23 cellular contexts compared by ENCODE assay signal in the genomic region with DNA sequence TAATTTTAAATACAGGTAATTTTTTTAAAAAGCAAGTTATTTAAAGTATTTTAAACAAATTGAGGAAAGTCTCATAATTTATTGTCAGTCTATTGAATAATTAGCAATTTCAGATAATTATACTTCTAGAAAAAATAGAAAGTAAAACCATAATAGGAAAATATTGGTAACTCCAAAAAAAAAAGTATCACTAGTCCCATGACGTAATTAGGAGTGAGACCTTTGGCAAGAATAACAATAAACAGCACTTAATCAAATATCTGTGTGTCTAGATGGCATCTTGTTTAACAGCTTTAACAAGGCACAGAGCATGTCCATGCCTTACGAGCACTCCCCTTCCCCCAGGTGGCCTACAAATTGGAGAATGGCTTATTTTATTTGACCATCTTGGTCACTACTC.
A peak's percentile ranks its signal among the peaks of the same experiment; 100 is the strongest.
DNase-seq lines count a peak whose midpoint lies in the region; ATAC-seq, FAIRE-seq and TF ChIP-seq lines count a peak whose summit lies in the region.
"Had no signal": no experiment of that assay in that cellular context is flagged by ENCODE, and none has a peak within 500 bp of the region (broad histone marks: within the 10 kb centered on the region; RNA-seq: fewer than 3 reads in every experiment).

No MANE protein-coding gene starts in this region.

- H2BK5ac ChIP-seq in H1 (ENCODE audit: low read depth, low read length), result peak overlapping the region; percentile 82; the same call in 1 of the 2 replicates

- H2BK15ac ChIP-seq in H1 (ENCODE audit: low read length), result no peak overlapping the region

- H3K18ac ChIP-seq in H1 (ENCODE audit: extremely low read depth, low read length), result no peak overlapping the region; the same call in 1 of the 2 replicates

- H3K27me3 Mint-ChIP-seq in GM23338 (ENCODE audit: insufficient read depth, low read depth, poor library complexity), result no peaks in the 10 kb centered on the region
- no peaks in the 10 kb centered on the region for H3K27me3 Mint-ChIP-seq in CD8-positive, alpha-beta memory T cell
- H3K27me3 Mint-ChIP-seq: CD4-positive, alpha-beta T cell had no signal

- peak overlapping the region; percentile 54 for H3K27ac Mint-ChIP-seq in GM23338
- H3K27ac Mint-ChIP-seq in CD8-positive, alpha-beta memory T cell, result no peak overlapping the region
- H3K27ac Mint-ChIP-seq: CD14-positive monocyte; CD4-positive, alpha-beta T cell; HFFc6 had no signal

- no peak overlapping the region for H3K14ac ChIP-seq in H1 (ENCODE audit: insufficient read length)

- peaks cover 5% of the 10 kb centered on the region; the same call in 1 of the 2 replicates for H3F3A ChIP-seq in GM23338 (replicated peaks; ENCODE audit: low read depth)

- no peak overlapping the region for H2AFZ ChIP-seq in GM23338
- peak overlapping the region; percentile 76; the same call in 1 of the 2 replicates for H2AFZ ChIP-seq in H1 (ENCODE audit: low read length)
- no peak overlapping the region for H2AFZ ChIP-seq in OCI-LY7 (ENCODE audit: low read length)

- H3K36me3 ChIP-seq in GM23338 (ENCODE audit: insufficient read depth) (no peaks in the 10 kb centered on the region), H1 (ENCODE audit: control insufficient read depth in 2 of 4, insufficient read depth in 4 of 4, low read length in 3 of 4) (no peaks in the 10 kb centered on the region), small intestine (ENCODE audit: control insufficient read depth in 2 of 2, insufficient read depth in 2 of 2, low read length in 2 of 2) (no peaks in the 10 kb centered on the region), OCI-LY7 (ENCODE audit: insufficient read depth, low read length) (no peaks in the 10 kb centered on the region)
- H3K36me3 ChIP-seq in CD8-positive, alpha-beta memory T cell (ENCODE audit: insufficient read depth, low read length), result no peaks in the 10 kb centered on the region
- H3K36me3 ChIP-seq: BE2C; BLaER1 treated with 17β-estradiol and CSF1 and Interleukin-3, amounts not matched to agents 10 nM and 100 nM; HAP-1 had no signal

- H3K9me3 ChIP-seq in H1 (ENCODE audit: insufficient read depth in 2 of 2, low read depth in 1 of 2, low read length in 1 of 2) (no peaks in the 10 kb centered on the region), small intestine (ENCODE audit: control insufficient read depth, low read depth) (no peaks in the 10 kb centered on the region), OCI-LY7 (ENCODE audit: low read length) (no peaks in the 10 kb centered on the region)
- no peaks in the 10 kb centered on the region for H3K9me3 ChIP-seq in CD8-positive, alpha-beta memory T cell (ENCODE audit: low read length)
- H3K9me3 ChIP-seq: A549, BE2C, HAP-1 had no signal

- peak overlapping the region; percentile 83 for H3K4ac ChIP-seq in H1 (replicated peaks; ENCODE audit: insufficient read length, low read depth, low read length)

- 80% methylated on average over 2 of the region's 2 CpGs; no CpG with 5 or more reads in 1 of the 2 experiments for WGBS in H1 (ENCODE audit: extremely low coverage in 1 of 2, insufficient coverage in 1 of 2, insufficient read length in 1 of 2, insufficient replicate concordance in 2 of 2, low coverage in 1 of 2, low lambda C conversion rate in 2 of 2, missing lambda C conversion rate in 1 of 2), 2 experiments
- 40 to 52% (median 48%) methylated on average over 2 of the region's 2 CpGs for WGBS in small intestine, 3 donors

- no peaks in the 10 kb centered on the region; the same call in 2 of the 3 replicates for H3K9me3 Mint-ChIP-seq in GM23338
- H3K9me3 Mint-ChIP-seq in CD8-positive, alpha-beta memory T cell, result peaks cover 2 to 18% (median 4%) of the 10 kb centered on the region in 5 donors

- no peak for TF ChIP-seq RAD21 in H1 (IDR thresholded peaks at IDR 0.05 in 1 of 2, conservative IDR thresholded peaks at IDR 0.05 in 1 of 2; ENCODE audit: low read depth in 2 of 2, low read length in 2 of 2)

- H3K4me3 Mint-ChIP-seq in GM23338, result no peak overlapping the region
- no peak overlapping the region for H3K4me3 Mint-ChIP-seq in CD8-positive, alpha-beta memory T cell
- H3K4me3 Mint-ChIP-seq: CD14-positive monocyte; CD4-positive, alpha-beta T cell; HFFc6 had no signal

- 0 out of 3 replicates have a peak, but pooled peaks cover 2% of the 10 kb centered on the region for H3K36me3 Mint-ChIP-seq in GM23338 (ENCODE audit: low read depth)
- H3K36me3 Mint-ChIP-seq in CD8-positive, alpha-beta memory T cell, result no peaks in the 10 kb centered on the region
- H3K36me3 Mint-ChIP-seq: CD14-positive monocyte had no signal

- H3K4me1 Mint-ChIP-seq in GM23338, result peaks cover 14% of the 10 kb centered on the region
- no peaks in the 10 kb centered on the region for H3K4me1 Mint-ChIP-seq in CD8-positive, alpha-beta memory T cell
- H3K4me1 Mint-ChIP-seq: CD14-positive monocyte had no signal

- BruUV-seq in OCI-LY7 (replicated peaks; lab: Mats Ljungman, UMichigan), result no TSS peak

- H3K9me2 ChIP-seq in GM23338 (ENCODE audit: insufficient read depth) (peaks cover 5% of the 10 kb centered on the region), OCI-LY7 (ENCODE audit: insufficient read depth, low read length) (no peaks in the 10 kb centered on the region)

- ATAC-seq in GM23338, result no peak
- ATAC-seq: A549 had no signal

- H3K9ac ChIP-seq in H1 (replicated peaks in 1 of 4; ENCODE audit: extremely low read depth in 1 of 4, low read depth in 3 of 4, low read length in 3 of 4), result no peak overlapping the region
- H3K9ac ChIP-seq: BLaER1 treated with 17β-estradiol and CSF1 and Interleukin-3, amounts not matched to agents 10 nM and 100 nM had no signal

- 0 out of 2 replicates have a peak overlapping the region, but pooled peaks have one; percentile 77 for H2BK12ac ChIP-seq in H1 (ENCODE audit: low read depth, low read length)

- CTCF ChIA-PET in H1 (lab: Charles Lee; ENCODE audit: partially characterized antibody) (no interaction called here), OCI-LY7 (lab: Charles Lee; ENCODE audit: unreplicated experiment) (no interaction called here)
- CTCF ChIA-PET in CD8-positive, alpha-beta memory T cell (lab: Charles Lee), result no interaction called here

- POLR2A ChIA-PET in H1 (lab: Charles Lee; ENCODE audit: partially characterized antibody) (no interaction called here), OCI-LY7 (lab: Charles Lee) (no interaction called here)
- POLR2A ChIA-PET in CD8-positive, alpha-beta memory T cell (lab: Charles Lee), result no interaction called here

- intact Hi-C loops in OCI-LY7 (cut with micrococcal nuclease; ENCODE audit: unreplicated experiment), result no loop called here

- H3K79me1 ChIP-seq in H1 (ENCODE audit: low read depth, low read length), result no peaks in the 10 kb centered on the region

- H3K4me1 ChIP-seq in GM23338 (ENCODE audit: insufficient read depth) (peaks cover 26% of the 10 kb centered on the region), H1 (replicated peaks in 1 of 4; ENCODE audit: control insufficient read depth in 3 of 4, insufficient read depth in 4 of 4, low read length in 3 of 4) (peaks cover 1 to 5% (median 4%) of the 10 kb centered on the region in 4 experiments; a peak in 3 of 7 replicates), small intestine (ENCODE audit: control insufficient read depth in 2 of 2, insufficient read depth in 1 of 2, low read depth in 1 of 2, low read length in 1 of 2) (no peaks in the 10 kb centered on the region), OCI-LY7 (ENCODE audit: insufficient read depth, low read length, poor library complexity, severe bottlenecking) (no peaks in the 10 kb centered on the region)
- H3K4me1 ChIP-seq in CD8-positive, alpha-beta memory T cell (ENCODE audit: insufficient read depth, low read length), result no peaks in the 10 kb centered on the region
- H3K4me1 ChIP-seq: A549, BE2C had no signal

- TF ChIP-seq EP300 in H1 (IDR thresholded peaks at IDR 0.05; ENCODE audit: borderline replicate concordance in 1 of 2, low read depth in 2 of 2, low read length in 2 of 2), result no peak

- 0 out of 2 replicates have a peak overlapping the region, but pooled peaks have one; percentile 66 for H2AK5ac ChIP-seq in H1 (ENCODE audit: low read depth, low read length)

- H3K4me3 ChIP-seq in GM23338, result no peak overlapping the region
- H3K4me3 ChIP-seq in H1 (ENCODE audit: extremely low read depth in 1 of 4, insufficient read depth in 2 of 4, low read depth in 3 of 4, low read length in 4 of 4), result no peak overlapping the region
- no peak overlapping the region for H3K4me3 ChIP-seq in small intestine (ENCODE audit: low read depth in 1 of 2, low read length in 2 of 2)
- H3K4me3 ChIP-seq in CD8-positive, alpha-beta memory T cell (ENCODE audit: low read length), result no peak overlapping the region
- H3K4me3 ChIP-seq in OCI-LY7 (ENCODE audit: low read depth, low read length, poor library complexity, severe bottlenecking), result no peak overlapping the region
- H3K4me3 ChIP-seq: A549; BLaER1 treated with 17β-estradiol and CSF1 and Interleukin-3, amounts not matched to agents 10 nM and 100 nM; HAP-1 had no signal

- H4K5ac ChIP-seq in H1 (ENCODE audit: insufficient read length, low read depth, low read length), result peak overlapping the region; percentile 88

- H3K27me3 ChIP-seq in GM23338 (ENCODE audit: insufficient read depth), result no peaks in the 10 kb centered on the region
- no peaks in the 10 kb centered on the region for H3K27me3 ChIP-seq in H1 (replicated peaks in 1 of 4; ENCODE audit: control insufficient read depth in 3 of 4, extremely low read depth in 1 of 4, insufficient read depth in 3 of 4, low read length in 3 of 4)
- H3K27me3 ChIP-seq in small intestine (ENCODE audit: control insufficient read depth in 2 of 2, insufficient read depth in 2 of 2, low read length in 2 of 2), result no peaks in the 10 kb centered on the region
- no peaks in the 10 kb centered on the region for H3K27me3 ChIP-seq in CD8-positive, alpha-beta memory T cell (ENCODE audit: insufficient read depth, low read length, poor library complexity, severe bottlenecking)
- H3K27me3 ChIP-seq: BE2C; BLaER1 treated with 17β-estradiol and CSF1 and Interleukin-3, amounts not matched to agents 10 nM and 100 nM had no signal

- TF ChIP-seq CTCF in GM23338 (conservative IDR thresholded peaks at IDR 0.05; ENCODE audit: low read depth in 2 of 2), result no peak
- TF ChIP-seq CTCF in H1 (IDR thresholded peaks at IDR 0.05; ENCODE audit: control extremely low read depth in 1 of 3, insufficient read depth in 1 of 3, low read depth in 1 of 3, low read length in 3 of 3), result no peak
- no peak for TF ChIP-seq CTCF in OCI-LY7 (conservative IDR thresholded peaks at IDR 0.05; ENCODE audit: low read length)

- H2BK120ac ChIP-seq in H1 (replicated peaks; ENCODE audit: low read depth, low read length), result peak overlapping the region; percentile 94

- DNase-seq in GM23338 (ENCODE audit: low spot score), result peak; percentile 4
- DNase-seq in SK-N-DZ (ENCODE audit: low spot score), result peak; percentile 6
- no peak for DNase-seq in H1 (ENCODE audit: low read depth in 1 of 2, low spot score in 2 of 2)
- no peak for DNase-seq in small intestine
- DNase-seq in stimulated activated CD4-positive, alpha-beta T cell treated with anti-CD3 and anti-CD28 coated beads, Interleukin-1b, Interleukin-23, amount 100 ng/mL, for 48 hours, result no peak
- DNase-seq in CD8-positive, alpha-beta memory T cell, result no peak
- no peak for DNase-seq in OCI-LY7 (ENCODE audit: low spot score)
- DNase-seq: 8988T; ACHN; AML-193; BE2C; Calu3; CD4-positive, alpha-beta T cell; COR-L47; DMS53; DMS79 treated with DMSO at 0.1 percent for 48 hours; GF-D8; HFFc6 had no signal

- H4K20me1 ChIP-seq in GM23338 (replicated peaks; ENCODE audit: insufficient read depth) (no peaks in the 10 kb centered on the region), H1 (replicated peaks in 1 of 2; ENCODE audit: control insufficient read depth in 1 of 2, insufficient read depth in 2 of 2, low read length in 2 of 2) (no peaks in the 10 kb centered on the region), OCI-LY7 (ENCODE audit: insufficient read depth, low read length) (no peaks in the 10 kb centered on the region)
- H4K20me1 ChIP-seq: BLaER1 treated with 17β-estradiol and CSF1 and Interleukin-3, amounts not matched to agents 10 nM and 100 nM had no signal

- FAIRE-seq in H1 (lab: Jason Lieb, UNC), result no peak
- peak; percentile 15 for FAIRE-seq in small intestine (lab: Jason Lieb, UNC)
- FAIRE-seq: A549, GM12892 had no signal

- peak overlapping the region; percentile 73; the same call in 1 of the 2 replicates for H2BK20ac ChIP-seq in H1 (ENCODE audit: low read length)

- peak overlapping the region; percentile 1 for H4K91ac ChIP-seq in H1 (replicated peaks; ENCODE audit: insufficient read length, low read length)

- no peak overlapping the region for H3K56ac ChIP-seq in H1 (replicated peaks; ENCODE audit: insufficient read length, low read depth, low read length)

- H3K23ac ChIP-seq in H1 (ENCODE audit: insufficient read length), result no peak overlapping the region

- H3K27ac ChIP-seq in GM23338 (ENCODE audit: low read depth) (no peak overlapping the region), H1 (ENCODE audit: low read depth, low read length) (no peak overlapping the region), small intestine (ENCODE audit: low read depth in 1 of 2, low read length in 1 of 2) (no peak overlapping the region), OCI-LY7 (ENCODE audit: low read depth, low read length, poor library complexity, severe bottlenecking) (no peak overlapping the region)
- no peak overlapping the region for H3K27ac ChIP-seq in CD8-positive, alpha-beta memory T cell (ENCODE audit: low read depth, low read length)
- H3K27ac ChIP-seq: A549; BLaER1 treated with 17β-estradiol and CSF1 and Interleukin-3, amounts not matched to agents 10 nM and 100 nM had no signal

- H3K79me2 ChIP-seq in GM23338 (replicated peaks; ENCODE audit: insufficient read depth) (no peaks in the 10 kb centered on the region), H1 (ENCODE audit: control insufficient read depth in 1 of 2, insufficient read depth in 2 of 2, low read length in 2 of 2) (no peaks in the 10 kb centered on the region), OCI-LY7 (ENCODE audit: insufficient read depth, low read depth, low read length) (no peaks in the 10 kb centered on the region)

- H4K8ac ChIP-seq in H1 (ENCODE audit: extremely low read depth, insufficient read depth, low read length), result no peak overlapping the region

- peak overlapping the region; percentile 13; the same call in 1 of the 2 replicates for H3K4me2 ChIP-seq in GM23338
- no peak overlapping the region for H3K4me2 ChIP-seq in H1 (ENCODE audit: insufficient read depth in 1 of 2, low read depth in 2 of 2, low read length in 2 of 2)
- H3K4me2 ChIP-seq in OCI-LY7 (ENCODE audit: low read length), result no peak overlapping the region
- H3K4me2 ChIP-seq: A549; BLaER1 treated with 17β-estradiol and CSF1 and Interleukin-3, amounts not matched to agents 10 nM and 100 nM had no signal

- TF ChIP-seq POLR2A in H1 (IDR thresholded peaks at IDR 0.05; ENCODE audit: control extremely low read depth in 1 of 2, low read depth in 2 of 2, low read length in 2 of 2), result no peak

- no peaks in the 10 kb centered on the region for H3K23me2 ChIP-seq in H1 (ENCODE audit: low read depth, low read length)

Comparison
In these comparisons a context has a peak if more than half of its experiments do, and no peak if none do; other contexts are left out.
1. DNase-seq: peak in GM23338 (single experiment) and SK-N-DZ (single experiment); none in H1 (0 of 2), small intestine (single experiment), stimulated activated CD4-positive, alpha-beta T cell treated with anti-CD3 and anti-CD28 coated beads, Interleukin-1b, Interleukin-23, amount 100 ng/mL, for 48 hours (single experiment), CD8-positive, alpha-beta memory T cell (0 of 5) and OCI-LY7 (single experiment).